ENCODE assay signal across 14 cellular contexts in the genomic region with DNA sequence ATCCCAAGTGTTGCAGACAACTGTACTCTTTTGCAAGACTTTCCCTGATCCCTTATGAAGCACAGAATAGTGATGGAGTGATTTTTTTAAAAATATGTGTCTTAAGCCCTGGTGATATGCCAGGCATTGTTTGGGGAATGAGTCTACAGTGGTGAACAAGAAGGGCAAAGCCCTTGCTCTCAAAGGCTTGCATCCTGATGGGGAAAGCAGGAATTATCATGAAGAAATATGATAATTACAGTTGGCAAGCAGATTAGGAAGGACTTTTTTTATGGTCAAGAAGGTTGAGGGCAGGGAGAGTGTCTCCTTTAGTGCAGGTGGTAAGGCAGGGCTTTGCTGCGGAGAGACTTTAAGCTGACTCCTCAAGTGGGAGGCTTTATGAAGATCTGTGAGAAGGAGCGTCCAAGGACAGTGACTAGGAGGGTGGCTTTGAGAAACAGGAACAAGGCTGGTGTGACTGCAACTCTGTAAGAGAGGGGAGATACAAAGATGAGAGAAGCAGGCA.
A peak's percentile ranks its signal among the peaks of the same experiment; 100 is the strongest.
DNase-seq lines count a peak whose midpoint lies in the region; ATAC-seq and TF ChIP-seq lines count a peak whose summit lies in the region.
"Had no signal": no experiment of that assay in that cellular context is flagged by ENCODE, and none has a peak within 500 bp of the region (broad histone marks: within the 10 kb centered on the region; RNA-seq: fewer than 3 reads in every experiment).

No MANE protein-coding gene starts in this region.

- no peaks in the 10 kb centered on the region for H3K9me3 Mint-ChIP-seq in CD4-positive, alpha-beta memory T cell

- H3K27me3 Mint-ChIP-seq in CD4-positive, alpha-beta memory T cell, result no peaks in the 10 kb centered on the region

- intact Hi-C loops in CD4-positive, alpha-beta memory T cell (cut with micrococcal nuclease), result no loop called here
- intact Hi-C loops in ascending aorta (cut with DNase I), result no loop called here

- POLR2A ChIA-PET in AG04449 (lab: Yijun Ruan, JAX), result no interaction called here
- POLR2A ChIA-PET in CD4-positive, alpha-beta memory T cell (lab: Charles Lee; ENCODE audit: partially characterized antibody), result no interaction called here

- no peaks in the 10 kb centered on the region for H3K27me3 ChIP-seq in CD4-positive, alpha-beta memory T cell (ENCODE audit: insufficient read depth, low read length)
- H3K27me3 ChIP-seq in WERI-Rb-1 (ENCODE audit: insufficient read depth, low read depth, severe bottlenecking), result no peaks in the 10 kb centered on the region
- no peaks in the 10 kb centered on the region for H3K27me3 ChIP-seq in ascending aorta
- H3K27me3 ChIP-seq: gastroesophageal sphincter had no signal

- DNase-seq in AG04449 (ENCODE audit: low read depth, low spot score) (peak; percentile 3), WERI-Rb-1 (peak; percentile 34), foreskin fibroblast (peak; percentile 19 to 36), SW480 (ENCODE audit: low spot score) (no peak), ascending aorta (ENCODE audit: low spot score in 2 of 2) (no peak), NCI-H345 treated with DMSO at 0.1 percent for 48 hours (lab: John Stamatoyannopoulos, UW; ENCODE audit: unreplicated experiment) (no peak)
- DNase-seq in CD4-positive, alpha-beta memory T cell, result no peak
- DNase-seq: activated CD4-positive, CD25-positive, alpha-beta regulatory T cell treated with anti-CD3 and anti-CD28 coated beads, Interleukin-2, amount 50 U/mL, for 72 hours; NCI-H2029 treated with DMSO at 0.1 percent for 48 hours; NCI-H526 treated with DMSO at 0.1 percent for 48 hours had no signal

- H3K4me1 Mint-ChIP-seq in CD4-positive, alpha-beta memory T cell, result peaks cover 6 to 16% (median 12%) of the 10 kb centered on the region in 4 donors

- H3K36me3 ChIP-seq in CD4-positive, alpha-beta memory T cell (ENCODE audit: insufficient read depth, low read length), result peaks cover 32% of the 10 kb centered on the region
- H3K36me3 ChIP-seq in WERI-Rb-1 (peaks cover 59% of the 10 kb centered on the region), ascending aorta (peaks cover 25 to 43% of the 10 kb centered on the region in 2 donors)

- no peaks in the 10 kb centered on the region for H3K9me3 ChIP-seq in CD4-positive, alpha-beta memory T cell (ENCODE audit: control insufficient read depth in 1 of 2, low read length in 2 of 2)
- H3K9me3 ChIP-seq in WERI-Rb-1 (ENCODE audit: severe bottlenecking) (no peaks in the 10 kb centered on the region), ascending aorta (no peaks in the 10 kb centered on the region)
- H3K9me3 ChIP-seq: gastroesophageal sphincter had no signal

- H3K4me3 ChIP-seq in AG04449 (ENCODE audit: low read depth, low read length) (no peak overlapping the region), WERI-Rb-1 (ENCODE audit: low read depth, low read length) (no peak overlapping the region), foreskin fibroblast (ENCODE audit: low read depth in 1 of 2, low read length in 2 of 2) (no peak overlapping the region), ascending aorta (no peak overlapping the region)
- H3K4me3 ChIP-seq in CD4-positive, alpha-beta memory T cell (ENCODE audit: low read length in 2 of 2), result no peak overlapping the region
- H3K4me3 ChIP-seq: gastroesophageal sphincter had no signal

- CTCF ChIA-PET in AG04449 (lab: Yijun Ruan, JAX), result no interaction called here
- CTCF ChIA-PET in CD4-positive, alpha-beta memory T cell (lab: Charles Lee; ENCODE audit: partially characterized antibody), result interaction anchor here (0.7 kb wide), 1 partner anchor 112 kb away, joined by 4 read pairs; no protein-coding TSS in a partner anchor

- H3K36me3 Mint-ChIP-seq in CD4-positive, alpha-beta memory T cell, result peaks cover 50 to 67% of the 10 kb centered on the region in 2 donors

- H3K27ac Mint-ChIP-seq in CD4-positive, alpha-beta memory T cell, result peak overlapping the region in 6 of 7 donors; percentile 24 to 88 (median 66)

- no peak overlapping the region for H3K4me3 Mint-ChIP-seq in CD4-positive, alpha-beta memory T cell

- no peak for ATAC-seq in GM21423 (IDR thresholded peaks at IDR 0.05; ENCODE audit: unreplicated experiment)
- ATAC-seq: gastroesophageal sphincter, Panc1 had no signal

- H3K27ac ChIP-seq in CD4-positive, alpha-beta memory T cell (ENCODE audit: low read depth, low read length), result no peak overlapping the region
- H3K27ac ChIP-seq in WERI-Rb-1, result no peak overlapping the region
- no peak overlapping the region for H3K27ac ChIP-seq in ascending aorta
- H3K27ac ChIP-seq: C4-2B, gastroesophageal sphincter had no signal

- no peaks in the 10 kb centered on the region for H3K4me1 ChIP-seq in CD4-positive, alpha-beta memory T cell (ENCODE audit: insufficient read depth, low read length)
- no peaks in the 10 kb centered on the region for H3K4me1 ChIP-seq in ascending aorta
- H3K4me1 ChIP-seq: gastroesophageal sphincter had no signal

- TF ChIP-seq CTCF in AG04449 (IDR thresholded peaks at IDR 0.05; ENCODE audit: insufficient read depth, low read length, missing control alignments) (no peak), WERI-Rb-1 (IDR thresholded peaks at IDR 0.05; ENCODE audit: low read depth, low read length) (no peak), foreskin fibroblast (IDR thresholded peaks at IDR 0.05; ENCODE audit: low read depth, low read length) (no peak), ascending aorta (IDR thresholded peaks at IDR 0.05) (no peak)

Comparison
In these comparisons a context has a peak if more than half of its experiments do, and no peak if none do; other contexts are left out.
1. DNase-seq: peak in AG04449 (single experiment), WERI-Rb-1 (single experiment) and foreskin fibroblast (2 of 2); none in CD4-positive, alpha-beta memory T cell (0 of 5), SW480 (single experiment), ascending aorta (0 of 2) and NCI-H345 treated with DMSO at 0.1 percent for 48 hours (single experiment).